Comparison of ENCODE assay signal across 1 cellular context in the genomic region with DNA sequence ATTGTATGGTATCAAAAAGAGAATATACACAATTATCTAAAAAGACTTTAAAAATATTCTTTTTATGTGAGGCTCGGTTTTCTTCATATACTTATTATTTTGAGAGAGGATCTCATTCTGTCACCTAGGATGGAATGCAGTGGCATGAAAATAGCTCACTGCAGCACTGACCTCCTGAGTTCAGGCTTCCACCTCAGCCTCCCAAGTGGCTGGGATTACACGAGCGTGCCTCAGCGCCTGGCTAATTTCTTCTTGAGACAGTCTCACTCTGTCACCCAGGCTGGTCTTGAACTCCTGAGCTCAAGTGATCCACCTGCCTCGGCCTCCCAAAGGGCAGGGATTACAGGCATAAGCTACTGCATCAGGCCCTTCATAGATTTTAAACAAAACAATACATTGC.
TF ChIP-seq lines count a peak whose summit lies in the region.

No MANE protein-coding gene starts in this region.

TF ChIP-seq in GM23338, 12 proteins besides CTCF, POLR2A, EP300 and RAD21 (continued from another document):
- TF ChIP-seq ZNF462 (CRISPR knock-in tag; IDR thresholded peaks at IDR 0.05) (no peak), POLR2AphosphoS5 (IDR thresholded peaks at IDR 0.05; ENCODE audit: low read depth) (no peak), CREB1 (CRISPR knock-in tag; IDR thresholded peaks at IDR 0.05; ENCODE audit: low read depth) (no peak), EZH2 (IDR thresholded peaks at IDR 0.05; ENCODE audit: low read depth, unreplicated experiment) (no peak), NANOG (IDR thresholded peaks at IDR 0.05; ENCODE audit: borderline replicate concordance) (no peak), ZNF114 (CRISPR knock-in tag; IDR thresholded peaks at IDR 0.05) (no peak), JUNB (IDR thresholded peaks at IDR 0.05; ENCODE audit: unreplicated experiment) (no peak), EZH2phosphoT487 (IDR thresholded peaks at IDR 0.05; ENCODE audit: unreplicated experiment) (no peak)
- TF ChIP-seq, protein P1, sequence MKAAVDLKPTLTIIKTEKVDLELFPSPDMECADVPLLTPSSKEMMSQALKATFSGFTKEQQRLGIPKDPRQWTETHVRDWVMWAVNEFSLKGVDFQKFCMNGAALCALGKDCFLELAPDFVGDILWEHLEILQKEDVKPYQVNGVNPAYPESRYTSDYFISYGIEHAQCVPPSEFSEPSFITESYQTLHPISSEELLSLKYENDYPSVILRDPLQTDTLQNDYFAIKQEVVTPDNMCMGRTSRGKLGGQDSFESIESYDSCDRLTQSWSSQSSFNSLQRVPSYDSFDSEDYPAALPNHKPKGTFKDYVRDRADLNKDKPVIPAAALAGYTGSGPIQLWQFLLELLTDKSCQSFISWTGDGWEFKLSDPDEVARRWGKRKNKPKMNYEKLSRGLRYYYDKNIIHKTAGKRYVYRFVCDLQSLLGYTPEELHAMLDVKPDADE (IDR thresholded peaks at IDR 0.05), result no peak
- TF ChIP-seq, protein P2, sequence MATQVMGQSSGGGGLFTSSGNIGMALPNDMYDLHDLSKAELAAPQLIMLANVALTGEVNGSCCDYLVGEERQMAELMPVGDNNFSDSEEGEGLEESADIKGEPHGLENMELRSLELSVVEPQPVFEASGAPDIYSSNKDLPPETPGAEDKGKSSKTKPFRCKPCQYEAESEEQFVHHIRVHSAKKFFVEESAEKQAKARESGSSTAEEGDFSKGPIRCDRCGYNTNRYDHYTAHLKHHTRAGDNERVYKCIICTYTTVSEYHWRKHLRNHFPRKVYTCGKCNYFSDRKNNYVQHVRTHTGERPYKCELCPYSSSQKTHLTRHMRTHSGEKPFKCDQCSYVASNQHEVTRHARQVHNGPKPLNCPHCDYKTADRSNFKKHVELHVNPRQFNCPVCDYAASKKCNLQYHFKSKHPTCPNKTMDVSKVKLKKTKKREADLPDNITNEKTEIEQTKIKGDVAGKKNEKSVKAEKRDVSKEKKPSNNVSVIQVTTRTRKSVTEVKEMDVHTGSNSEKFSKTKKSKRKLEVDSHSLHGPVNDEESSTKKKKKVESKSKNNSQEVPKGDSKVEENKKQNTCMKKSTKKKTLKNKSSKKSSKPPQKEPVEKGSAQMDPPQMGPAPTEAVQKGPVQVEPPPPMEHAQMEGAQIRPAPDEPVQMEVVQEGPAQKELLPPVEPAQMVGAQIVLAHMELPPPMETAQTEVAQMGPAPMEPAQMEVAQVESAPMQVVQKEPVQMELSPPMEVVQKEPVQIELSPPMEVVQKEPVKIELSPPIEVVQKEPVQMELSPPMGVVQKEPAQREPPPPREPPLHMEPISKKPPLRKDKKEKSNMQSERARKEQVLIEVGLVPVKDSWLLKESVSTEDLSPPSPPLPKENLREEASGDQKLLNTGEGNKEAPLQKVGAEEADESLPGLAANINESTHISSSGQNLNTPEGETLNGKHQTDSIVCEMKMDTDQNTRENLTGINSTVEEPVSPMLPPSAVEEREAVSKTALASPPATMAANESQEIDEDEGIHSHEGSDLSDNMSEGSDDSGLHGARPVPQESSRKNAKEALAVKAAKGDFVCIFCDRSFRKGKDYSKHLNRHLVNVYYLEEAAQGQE (IDR thresholded peaks at IDR 0.05; ENCODE audit: unreplicated experiment), result no peak
